Comparison of ENCODE assay signal across 21 cellular contexts in genomic region chr12:104772336-104772735, GRCh38.
DNase-seq lines count a peak whose midpoint lies in the region.
"Had no signal": no experiment of that assay in that cellular context is flagged by ENCODE, and none has a peak within 500 bp of the region (broad histone marks: within the 10 kb centered on the region; RNA-seq: fewer than 3 reads in every experiment).

No MANE protein-coding gene starts in this region.

- H3K4me1 Mint-ChIP-seq in activated CD4-positive, alpha-beta T cell treated with anti-CD3 and anti-CD28 coated beads, Interleukin-2, amount 10 ng/mL, durations not matched to agents 24 days and 14 days = no peaks in the 10 kb centered on the region
- H3K4me1 Mint-ChIP-seq in activated CD4-positive, alpha-beta T cell treated with anti-CD3 and anti-CD28 coated beads, Interleukin-2, amount 10 ng/mL, durations not matched to agents 7 days and 5 days = no peaks in the 10 kb centered on the region
- no peaks in the 10 kb centered on the region for H3K4me1 Mint-ChIP-seq in activated naive CD4-positive, alpha-beta T cell treated with anti-CD3 and anti-CD28 coated beads, Interleukin-2, amount 50 U/mL, for 24 hours
- H3K4me1 Mint-ChIP-seq in activated naive CD4-positive, alpha-beta T cell treated with anti-CD3 and anti-CD28 coated beads for 36 hours (ENCODE audit: low read depth) = no peaks in the 10 kb centered on the region
- H3K4me1 Mint-ChIP-seq: CD4-positive, alpha-beta memory T cell; CD8-positive, alpha-beta memory T cell had no signal

- H3K4me3 Mint-ChIP-seq in activated CD4-positive, alpha-beta T cell treated with anti-CD3 and anti-CD28 coated beads, Interleukin-2, amount 10 ng/mL, durations not matched to agents 24 days and 14 days = no peak overlapping the region
- no peak overlapping the region for H3K4me3 Mint-ChIP-seq in activated CD4-positive, alpha-beta T cell treated with anti-CD3 and anti-CD28 coated beads, Interleukin-2, amount 10 ng/mL, durations not matched to agents 7 days and 5 days
- H3K4me3 Mint-ChIP-seq in activated naive CD4-positive, alpha-beta T cell treated with anti-CD3 and anti-CD28 coated beads, Interleukin-2, amount 50 U/mL, for 24 hours = no peak overlapping the region
- no peak overlapping the region for H3K4me3 Mint-ChIP-seq in activated naive CD4-positive, alpha-beta T cell treated with anti-CD3 and anti-CD28 coated beads for 36 hours
- H3K4me3 Mint-ChIP-seq: CD14-positive monocyte; CD4-positive, alpha-beta memory T cell; CD4-positive, CD25-positive, alpha-beta regulatory T cell; CD8-positive, alpha-beta memory T cell had no signal

- POLR2A ChIA-PET in activated CD4-positive, alpha-beta T cell treated with anti-CD3 and anti-CD28 coated beads, Interleukin-2, amount 10 ng/mL, durations not matched to agents 7 days and 5 days (lab: Charles Lee) = no interaction called here

- peaks cover 10% of the 10 kb centered on the region for H3K9me3 Mint-ChIP-seq in activated CD4-positive, alpha-beta T cell treated with anti-CD3 and anti-CD28 coated beads, Interleukin-2, amount 10 ng/mL, durations not matched to agents 24 days and 14 days
- peaks cover 18% of the 10 kb centered on the region for H3K9me3 Mint-ChIP-seq in activated CD4-positive, alpha-beta T cell treated with anti-CD3 and anti-CD28 coated beads, Interleukin-2, amount 10 ng/mL, durations not matched to agents 7 days and 5 days
- peaks cover 11% of the 10 kb centered on the region for H3K9me3 Mint-ChIP-seq in activated naive CD4-positive, alpha-beta T cell treated with anti-CD3 and anti-CD28 coated beads, Interleukin-2, amount 50 U/mL, for 24 hours
- H3K9me3 Mint-ChIP-seq in activated naive CD4-positive, alpha-beta T cell treated with anti-CD3 and anti-CD28 coated beads for 36 hours = peaks cover 11% of the 10 kb centered on the region

- H3K36me3 Mint-ChIP-seq in activated CD4-positive, alpha-beta T cell treated with anti-CD3 and anti-CD28 coated beads, Interleukin-2, amount 10 ng/mL, durations not matched to agents 24 days and 14 days (ENCODE audit: low read depth) = peaks cover 4% of the 10 kb centered on the region
- H3K36me3 Mint-ChIP-seq in activated CD4-positive, alpha-beta T cell treated with anti-CD3 and anti-CD28 coated beads, Interleukin-2, amount 10 ng/mL, durations not matched to agents 7 days and 5 days (ENCODE audit: low read depth) = peaks cover 10% of the 10 kb centered on the region
- peaks cover 7% of the 10 kb centered on the region for H3K36me3 Mint-ChIP-seq in activated naive CD4-positive, alpha-beta T cell treated with anti-CD3 and anti-CD28 coated beads, Interleukin-2, amount 50 U/mL, for 24 hours
- no peaks in the 10 kb centered on the region for H3K36me3 Mint-ChIP-seq in activated naive CD4-positive, alpha-beta T cell treated with anti-CD3 and anti-CD28 coated beads for 36 hours (ENCODE audit: low read depth)
- H3K36me3 Mint-ChIP-seq: CD4-positive, CD25-positive, alpha-beta regulatory T cell had no signal

- intact Hi-C loops in activated CD4-positive, alpha-beta T cell treated with anti-CD3 and anti-CD28 coated beads, Interleukin-2, amount 10 ng/mL, durations not matched to agents 24 days and 14 days (cut with micrococcal nuclease) = no loop called here
- intact Hi-C loops in activated naive CD4-positive, alpha-beta T cell treated with anti-CD3 and anti-CD28 coated beads for 36 hours (cut with micrococcal nuclease) = no loop called here

- peak; percentile 25 for DNase-seq in activated CD4-positive, alpha-beta T cell treated with anti-CD3 and anti-CD28 coated beads, Interleukin-2, amount 10 ng/mL, durations not matched to agents 24 days and 14 days
- no peak for DNase-seq in activated CD4-positive, alpha-beta T cell treated with anti-CD3 and anti-CD28 coated beads, Interleukin-2, amount 10 ng/mL, durations not matched to agents 7 days and 5 days
- no peak for DNase-seq in activated naive CD4-positive, alpha-beta T cell treated with anti-CD3 and anti-CD28 coated beads for 36 hours
- DNase-seq in ecto neural progenitor cell (ENCODE audit: low spot score) = peak; percentile 25
- DNase-seq in H4 (ENCODE audit: low spot score) = no peak
- DNase-seq: ACHN; BE2C; C1 segment of cervical spinal cord; CD4-positive, alpha-beta memory T cell; CD4-positive, CD25-positive, alpha-beta regulatory T cell; CD8-positive, alpha-beta memory T cell; COR-L47; DMS 273 treated with DMSO at 0.1 percent for 48 hours; DMS153; DMS53; DMS79; DND-41; EL; GDM1 had no signal

- H3K27ac Mint-ChIP-seq in activated CD4-positive, alpha-beta T cell treated with anti-CD3 and anti-CD28 coated beads, Interleukin-2, amount 10 ng/mL, durations not matched to agents 24 days and 14 days = no peak overlapping the region
- H3K27ac Mint-ChIP-seq in activated CD4-positive, alpha-beta T cell treated with anti-CD3 and anti-CD28 coated beads, Interleukin-2, amount 10 ng/mL, durations not matched to agents 7 days and 5 days = no peak overlapping the region
- H3K27ac Mint-ChIP-seq in activated naive CD4-positive, alpha-beta T cell treated with anti-CD3 and anti-CD28 coated beads, Interleukin-2, amount 50 U/mL, for 24 hours = peak overlapping the region; percentile 51
- no peak overlapping the region for H3K27ac Mint-ChIP-seq in activated naive CD4-positive, alpha-beta T cell treated with anti-CD3 and anti-CD28 coated beads for 36 hours
- H3K27ac Mint-ChIP-seq: CD14-positive monocyte; CD4-positive, CD25-positive, alpha-beta regulatory T cell had no signal

- CTCF ChIA-PET in activated CD4-positive, alpha-beta T cell treated with anti-CD3 and anti-CD28 coated beads, Interleukin-2, amount 10 ng/mL, durations not matched to agents 7 days and 5 days (lab: Charles Lee) = no interaction called here
- CTCF ChIA-PET in activated naive CD4-positive, alpha-beta T cell treated with anti-CD3 and anti-CD28 coated beads for 36 hours (lab: Charles Lee) = no interaction called here

- H3K27me3 Mint-ChIP-seq in activated CD4-positive, alpha-beta T cell treated with anti-CD3 and anti-CD28 coated beads, Interleukin-2, amount 10 ng/mL, durations not matched to agents 24 days and 14 days = peaks cover 10% of the 10 kb centered on the region
- peaks cover 10% of the 10 kb centered on the region for H3K27me3 Mint-ChIP-seq in activated CD4-positive, alpha-beta T cell treated with anti-CD3 and anti-CD28 coated beads, Interleukin-2, amount 10 ng/mL, durations not matched to agents 7 days and 5 days
- H3K27me3 Mint-ChIP-seq in activated naive CD4-positive, alpha-beta T cell treated with anti-CD3 and anti-CD28 coated beads, Interleukin-2, amount 50 U/mL, for 24 hours = no peaks in the 10 kb centered on the region
- H3K27me3 Mint-ChIP-seq in activated naive CD4-positive, alpha-beta T cell treated with anti-CD3 and anti-CD28 coated beads for 36 hours (ENCODE audit: low read depth) = no peaks in the 10 kb centered on the region
- H3K27me3 Mint-ChIP-seq: CD4-positive, alpha-beta memory T cell had no signal

Comparison
In these comparisons a context has a peak if more than half of its experiments do, and no peak if none do; other contexts are left out.
1. DNase-seq: peak in activated CD4-positive, alpha-beta T cell treated with anti-CD3 and anti-CD28 coated beads, Interleukin-2, amount 10 ng/mL, durations not matched to agents 24 days and 14 days (single experiment) and ecto neural progenitor cell (single experiment); none in activated CD4-positive, alpha-beta T cell treated with anti-CD3 and anti-CD28 coated beads, Interleukin-2, amount 10 ng/mL, durations not matched to agents 7 days and 5 days (single experiment), activated naive CD4-positive, alpha-beta T cell treated with anti-CD3 and anti-CD28 coated beads for 36 hours (single experiment) and H4 (single experiment).